Comparison of ENCODE assay signal across 29 cellular contexts in the genomic region with DNA sequence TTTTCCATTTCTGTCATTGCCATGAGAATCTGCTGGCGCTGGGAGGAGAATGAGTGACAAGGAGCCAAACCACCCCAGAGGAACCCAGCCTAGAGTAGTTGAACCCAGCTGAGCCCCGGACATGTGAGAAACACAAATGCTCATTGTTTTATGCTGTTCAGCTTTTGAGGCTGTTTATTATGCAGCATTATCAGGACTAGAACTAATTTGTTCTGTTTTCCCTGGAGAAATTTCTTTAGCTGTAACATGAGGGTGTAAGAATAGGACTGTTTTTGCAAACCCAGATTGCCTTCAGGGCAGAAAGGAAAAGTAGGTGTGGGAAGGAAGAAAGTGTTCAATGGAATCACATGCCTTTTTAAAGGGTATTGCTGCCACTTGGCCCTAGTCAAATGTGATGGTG. TPM values are rescaled to one million over a fixed set of nuclear protein-coding genes. Genes with fewer than 3 reads are reported as not detected.
DNase-seq lines count a peak whose midpoint lies in the region; ATAC-seq lines count a peak whose summit lies in the region.
"Had no signal": no experiment of that assay in that cellular context is flagged by ENCODE, and none has a peak within 500 bp of the region (broad histone marks: within the 10 kb centered on the region; RNA-seq: fewer than 3 reads in every experiment).

No MANE protein-coding gene starts in this region.

- peaks cover 15% of the 10 kb centered on the region for H3K36me3 Mint-ChIP-seq in dendritic cell treated with granulocyte-macrophage colony-stimulating factor and Interleukin-4, amounts not matched to agents 40 ng/mL and 50 ng/mL, for 4 days (ENCODE audit: low read depth)
- H3K36me3 Mint-ChIP-seq in activated T-cell treated with anti-CD3 and anti-CD28 coated beads, Interleukin-2, amount 50 U/mL, for 72 hours (ENCODE audit: insufficient read depth in 2 of 2) = peaks cover 14 to 17% of the 10 kb centered on the region in 2 donors
- H3K36me3 Mint-ChIP-seq: mesothelial cell of epicardium; stimulated activated effector memory CD8-positive, alpha-beta T cell treated with anti-CD3 and anti-CD28 coated beads, Interleukin-12 subunit alpha, Interleukin-12 subunit beta, amount 100 ng/mL, for 72 hours had no signal

- no peak overlapping the region for H3K4me3 Mint-ChIP-seq in dendritic cell treated with granulocyte-macrophage colony-stimulating factor and Interleukin-4, amounts not matched to agents 40 ng/mL and 50 ng/mL, for 4 days
- no peak overlapping the region for H3K4me3 Mint-ChIP-seq in activated T-cell treated with anti-CD3 and anti-CD28 coated beads, Interleukin-2, amount 50 U/mL, for 72 hours
- H3K4me3 Mint-ChIP-seq: activated CD4-positive, alpha-beta memory T cell treated with anti-CD3 and anti-CD28 coated beads, Interleukin-2, amount 10 ng/mL, durations not matched to agents 7 days and 5 days; mesothelial cell of epicardium; naive thymus-derived CD4-positive, alpha-beta T cell; stimulated activated effector memory CD8-positive, alpha-beta T cell treated with anti-CD3 and anti-CD28 coated beads, Interleukin-12 subunit alpha, Interleukin-12 subunit beta, amount 100 ng/mL, for 72 hours; T-helper 2 cell treated with Interferon-gamma antibody and Interleukin-4, amounts not matched to agents 5 μg/mL and 100 μg/mL, for 36 hours had no signal

- peaks cover 3% of the 10 kb centered on the region for H3K27me3 Mint-ChIP-seq in dendritic cell treated with granulocyte-macrophage colony-stimulating factor and Interleukin-4, amounts not matched to agents 40 ng/mL and 50 ng/mL, for 4 days
- H3K27me3 Mint-ChIP-seq in activated T-cell treated with anti-CD3 and anti-CD28 coated beads, Interleukin-2, amount 50 U/mL, for 72 hours (ENCODE audit: low read depth) = no peaks in the 10 kb centered on the region
- H3K27me3 Mint-ChIP-seq: activated CD4-positive, alpha-beta memory T cell treated with anti-CD3 and anti-CD28 coated beads, Interleukin-2, amount 10 ng/mL, durations not matched to agents 7 days and 5 days had no signal

- peaks cover 32% of the 10 kb centered on the region for H3K9me3 Mint-ChIP-seq in dendritic cell treated with granulocyte-macrophage colony-stimulating factor and Interleukin-4, amounts not matched to agents 40 ng/mL and 50 ng/mL, for 4 days
- H3K9me3 Mint-ChIP-seq in activated T-cell treated with anti-CD3 and anti-CD28 coated beads, Interleukin-2, amount 50 U/mL, for 72 hours = peaks cover 10 to 18% of the 10 kb centered on the region in 2 donors

- peak overlapping the region; percentile 67 for H3K27ac Mint-ChIP-seq in dendritic cell treated with granulocyte-macrophage colony-stimulating factor and Interleukin-4, amounts not matched to agents 40 ng/mL and 50 ng/mL, for 4 days
- H3K27ac Mint-ChIP-seq in activated T-cell treated with anti-CD3 and anti-CD28 coated beads, Interleukin-2, amount 50 U/mL, for 72 hours = no peak overlapping the region
- H3K27ac Mint-ChIP-seq: activated CD4-positive, alpha-beta memory T cell treated with anti-CD3 and anti-CD28 coated beads, Interleukin-2, amount 10 ng/mL, durations not matched to agents 7 days and 5 days; mesothelial cell of epicardium; stimulated activated effector memory CD8-positive, alpha-beta T cell treated with anti-CD3 and anti-CD28 coated beads, Interleukin-12 subunit alpha, Interleukin-12 subunit beta, amount 100 ng/mL, for 72 hours; T-helper 2 cell treated with Interferon-gamma antibody and Interleukin-4, amounts not matched to agents 5 μg/mL and 100 μg/mL, for 36 hours had no signal

- intact Hi-C loops in dendritic cell treated with granulocyte-macrophage colony-stimulating factor and Interleukin-4, amounts not matched to agents 40 ng/mL and 50 ng/mL, for 4 days (cut with micrococcal nuclease) = loop anchor here (5.0 kb wide), 1 partner anchor 36 kb away; no protein-coding TSS in a partner anchor

- DNase-seq in NCI-H69 (lab: John Stamatoyannopoulos, UW) (peak; percentile 11), hypothalamus (lab: John Stamatoyannopoulos, UW) (peak in 38 of 51 donors; percentile 1 to 90 (median 42)), putamen (ENCODE audit: low spot score) (peak; percentile 92), T-helper 2 cell (no peak), SHP77 (lab: John Stamatoyannopoulos, UW) (no peak)
- DNase-seq in activated T-cell treated with anti-CD3 and anti-CD28 coated beads, Interleukin-2, amount 50 U/mL, for 72 hours = no peak
- DNase-seq: ACHN; activated CD4-positive, alpha-beta memory T cell treated with anti-CD3 and anti-CD28 coated beads, Interleukin-2, amount 10 ng/mL, durations not matched to agents 7 days and 5 days; activated CD4-positive, alpha-beta T cell treated with anti-CD3 and anti-CD28 coated beads for 1 hour; activated CD8-positive, alpha-beta memory T cell treated with anti-CD3 and anti-CD28 coated beads, Interleukin-2, amount 50 U/mL, for 4 hours; activated naive CD4-positive, alpha-beta T cell treated with anti-CD3 and anti-CD28 coated beads, Interleukin-2, amount 50 U/mL, for 16 hours; BE2C; cortex of kidney; DMS153; IMR-90; left ventricle myocardium inferior; naive thymus-derived CD4-positive, alpha-beta T cell; NCI-H146; NCI-H2107; NCI-H345; PC-9; Right ventricle myocardium superior; upper lobe of left lung had no signal

- ATAC-seq in HG03159 (IDR thresholded peaks at IDR 0.05; ENCODE audit: unreplicated experiment) = no peak
- no peak for ATAC-seq in activated T-cell treated with anti-CD3 and anti-CD28 coated beads, Interleukin-2, amount 50 U/mL, for 72 hours (replicated peaks in 1 of 2)
- ATAC-seq: HCT116; naive thymus-derived CD4-positive, alpha-beta T cell; stimulated activated effector memory CD8-positive, alpha-beta T cell treated with anti-CD3 and anti-CD28 coated beads, Interleukin-12 subunit alpha, Interleukin-12 subunit beta, amount 100 ng/mL, for 72 hours had no signal

- peaks cover 36% of the 10 kb centered on the region for H3K4me1 Mint-ChIP-seq in dendritic cell treated with granulocyte-macrophage colony-stimulating factor and Interleukin-4, amounts not matched to agents 40 ng/mL and 50 ng/mL, for 4 days (ENCODE audit: low read depth)
- peaks cover 11% of the 10 kb centered on the region for H3K4me1 Mint-ChIP-seq in activated T-cell treated with anti-CD3 and anti-CD28 coated beads, Interleukin-2, amount 50 U/mL, for 72 hours (ENCODE audit: low read depth)
- H3K4me1 Mint-ChIP-seq: mesothelial cell of epicardium had no signal

RNA-seq across cellular contexts. Expression of a gene that starts 28.5 kb away (rescaled TPM):
- total RNA-seq in activated T-cell treated with anti-CD3 and anti-CD28 coated beads, Interleukin-2, amount 50 U/mL, for 72 hours = 100 to 1,000 TPM; 179 to 199 TPM

Comparison
In these comparisons a context has a peak if more than half of its experiments do, and no peak if none do; other contexts are left out.
1. DNase-seq: peak in NCI-H69 (single experiment), hypothalamus (38 of 51) and putamen (single experiment); none in T-helper 2 cell (0 of 5), SHP77 (0 of 2) and activated T-cell treated with anti-CD3 and anti-CD28 coated beads, Interleukin-2, amount 50 U/mL, for 72 hours (0 of 2).